In the genomic region with DNA sequence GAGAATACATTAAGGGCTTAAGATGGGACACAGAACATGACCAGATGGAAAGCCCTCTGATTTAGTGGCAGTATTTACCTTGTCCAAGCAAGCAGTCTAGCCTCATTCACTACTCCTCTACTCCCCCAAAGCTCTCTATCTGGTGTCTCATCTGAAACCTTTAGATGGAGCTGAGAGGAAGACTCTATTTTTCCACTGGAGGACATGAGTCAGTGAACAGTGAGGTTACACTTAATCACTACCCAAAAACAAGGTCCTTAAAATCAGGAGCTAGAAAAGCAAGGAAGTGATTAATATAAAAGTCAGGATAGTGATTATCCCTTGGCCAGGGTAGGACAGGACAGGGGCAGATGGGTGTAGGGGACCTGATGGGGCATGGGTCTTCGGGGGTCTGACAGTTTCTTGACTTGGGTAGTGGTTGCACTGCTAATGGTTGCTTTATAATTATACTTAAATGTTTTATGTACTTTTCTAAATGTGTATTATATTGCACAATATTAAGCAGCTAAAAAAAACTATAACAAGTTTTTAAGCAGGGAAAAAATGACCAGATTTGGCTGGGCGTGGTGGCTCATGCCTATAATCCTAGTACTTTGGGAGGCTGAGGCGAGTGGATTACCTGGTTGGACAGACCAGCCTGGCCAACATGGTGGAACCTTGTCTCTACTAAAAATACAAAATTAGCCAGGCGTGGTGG, we compare ENCODE assay signal across 13 cellular contexts. TPM values are rescaled to one million over a fixed set of nuclear protein-coding genes. Genes with fewer than 3 reads are reported as not detected.
DNase-seq lines count a peak whose midpoint lies in the region; ATAC-seq and TF ChIP-seq lines count a peak whose summit lies in the region.
"Had no signal": no experiment of that assay in that cellular context is flagged by ENCODE, and none has a peak within 500 bp of the region (broad histone marks: within the 10 kb centered on the region; RNA-seq: fewer than 3 reads in every experiment).

No MANE protein-coding gene starts in this region.

- TF ChIP-seq CTCF in ascending aorta (IDR thresholded peaks at IDR 0.05) = no peak

- no peaks in the 10 kb centered on the region for H3K9me3 Mint-ChIP-seq in T-helper 2 cell treated with Interferon-gamma antibody and Interleukin-4, amounts not matched to agents 5 μg/mL and 100 μg/mL, for 36 hours

- H3K9me3 ChIP-seq in ascending aorta = no peaks in the 10 kb centered on the region
- H3K9me3 ChIP-seq: upper lobe of left lung had no signal

- no peaks in the 10 kb centered on the region for H3K27me3 ChIP-seq in ascending aorta
- H3K27me3 ChIP-seq: upper lobe of left lung had no signal

- peak overlapping the region; percentile 70 for H3K27ac Mint-ChIP-seq in T-helper 2 cell treated with Interferon-gamma antibody and Interleukin-4, amounts not matched to agents 5 μg/mL and 100 μg/mL, for 36 hours

- no peaks in the 10 kb centered on the region for H3K27me3 Mint-ChIP-seq in T-helper 2 cell treated with Interferon-gamma antibody and Interleukin-4, amounts not matched to agents 5 μg/mL and 100 μg/mL, for 36 hours (ENCODE audit: low read depth)

- H3K36me3 Mint-ChIP-seq in T-helper 2 cell treated with Interferon-gamma antibody and Interleukin-4, amounts not matched to agents 5 μg/mL and 100 μg/mL, for 36 hours (ENCODE audit: low read depth) = peaks cover 45% of the 10 kb centered on the region

- H3K4me3 Mint-ChIP-seq in T-helper 2 cell treated with Interferon-gamma antibody and Interleukin-4, amounts not matched to agents 5 μg/mL and 100 μg/mL, for 36 hours = peak overlapping the region; percentile 91

- H3K27ac ChIP-seq in epithelial cell of prostate (peak overlapping the region; percentile 48), ascending aorta (no peak overlapping the region)

- DNase-seq in A172 (ENCODE audit: low spot score) (peak; percentile 23), Daoy (ENCODE audit: low read depth) (peak; percentile 49), epithelial cell of prostate (ENCODE audit: low read depth, low spot score) (no peak), ascending aorta (ENCODE audit: low spot score in 2 of 2) (no peak), NCI-H774 (lab: John Stamatoyannopoulos, UW) (no peak)
- DNase-seq in T-helper 2 cell treated with Interferon-gamma antibody and Interleukin-4, amounts not matched to agents 5 μg/mL and 100 μg/mL, for 36 hours (ENCODE audit: low spot score) = peak; percentile 52
- no peak for DNase-seq in NK-92 treated with Interleukin-12 subunit alpha and Interleukin-12 subunit beta, amount 100 ng/mL, for 24 hours (lab: John Stamatoyannopoulos, UW)
- DNase-seq: effector memory CD4-positive, alpha-beta T cell; NCI-H2081 treated with DMSO at 0.1 percent for 48 hours; upper lobe of left lung had no signal

- ATAC-seq in GM19324 (IDR thresholded peaks at IDR 0.05; ENCODE audit: low FRiP score, unreplicated experiment) = no peak

- H3K4me3 ChIP-seq in ascending aorta = no peak overlapping the region
- H3K4me3 ChIP-seq: upper lobe of left lung had no signal

- intact Hi-C loops in ascending aorta (cut with DNase I) = no loop called here

- peaks cover 59% of the 10 kb centered on the region for H3K4me1 Mint-ChIP-seq in T-helper 2 cell treated with Interferon-gamma antibody and Interleukin-4, amounts not matched to agents 5 μg/mL and 100 μg/mL, for 36 hours (ENCODE audit: low read depth)

- no peaks in the 10 kb centered on the region for H3K4me1 ChIP-seq in ascending aorta

- no peaks in the 10 kb centered on the region for H3K36me3 ChIP-seq in ascending aorta
- H3K36me3 ChIP-seq: upper lobe of left lung had no signal

RNA-seq across cellular contexts. Expression of gene PTPN22, which starts 3.0 kb away (rescaled TPM):
- total RNA-seq in A172 (2014; rRNA removed; shearing (Covaris generic)) = 0.29 and 0.74 TPM in 2 replicates
- 1.5 and 4.1 TPM in 2 replicates for total RNA-seq in Daoy (2014; rRNA removed; shearing (Covaris generic))
- 2.3 TPM for total RNA-seq in ascending aorta
- total RNA-seq: H1 had no signal

RNA-seq across cellular contexts. Expression of gene BCL2L15, which starts 18.8 kb away (rescaled TPM):
- 0.57 and 4.2 TPM in 2 replicates for total RNA-seq in A172 (2014; rRNA removed; shearing (Covaris generic))
- total RNA-seq in Daoy (2014; rRNA removed; shearing (Covaris generic)) = 0.06 and 0.12 TPM in 2 replicates
- not detected for total RNA-seq in ascending aorta
- total RNA-seq: SK-MEL-5 had no signal

RNA-seq across cellular contexts. Expression of gene AP4B1, which starts 36.1 kb away (rescaled TPM):
- 18.0 and 23.8 TPM in 2 replicates for total RNA-seq in A172 (2014; rRNA removed; shearing (Covaris generic))
- 51.6 and 55.9 TPM in 2 replicates for total RNA-seq in Daoy (2014; rRNA removed; shearing (Covaris generic))
- total RNA-seq in ascending aorta = 3.2 TPM

RNA-seq across cellular contexts. Expression of gene DCLRE1B, which starts 36.6 kb away (rescaled TPM):
- total RNA-seq in A172 (2014; rRNA removed; shearing (Covaris generic)) = 14.4 and 14.5 TPM in 2 replicates
- total RNA-seq in Daoy (2014; rRNA removed; shearing (Covaris generic)) = 15.3 and 19.5 TPM in 2 replicates
- total RNA-seq in ascending aorta = 1.9 TPM

RNA-seq across cellular contexts. Expression of gene RSBN1, which starts 56.3 kb away (rescaled TPM):
- total RNA-seq in A172 (2014; rRNA removed; shearing (Covaris generic)) = 7.9 and 9.7 TPM in 2 replicates
- total RNA-seq in Daoy (2014; rRNA removed; shearing (Covaris generic)) = 8.9 and 11.8 TPM in 2 replicates
- 22.7 TPM for total RNA-seq in ascending aorta

Comparison
In these comparisons a context has a peak if more than half of its experiments do, and no peak if none do; other contexts are left out.
1. DNase-seq: peak in A172 (single experiment), Daoy (single experiment) and T-helper 2 cell treated with Interferon-gamma antibody and Interleukin-4, amounts not matched to agents 5 μg/mL and 100 μg/mL, for 36 hours (single experiment); none in epithelial cell of prostate (single experiment), ascending aorta (0 of 2), NK-92 treated with Interleukin-12 subunit alpha and Interleukin-12 subunit beta, amount 100 ng/mL, for 24 hours (single experiment) and NCI-H774 (single experiment).